Comparison of ENCODE assay signal across 8 cellular contexts in genomic region chr6:135423649-135424128, GRCh38.
DNase-seq lines count a peak whose midpoint lies in the region; ATAC-seq, FAIRE-seq and TF ChIP-seq lines count a peak whose summit lies in the region.

No MANE protein-coding gene starts in this region.

- H3K27me3 Mint-ChIP-seq in central memory CD8-positive, alpha-beta T cell = no peaks in the 10 kb centered on the region

- H3K9ac ChIP-seq in liver (ENCODE audit: low read depth in 1 of 2, low read length in 2 of 2) = peak overlapping the region in 1 of 2 donors; percentile 22

- H3K79me2 ChIP-seq in OCI-LY7 (ENCODE audit: insufficient read depth, low read depth, low read length) = no peaks in the 10 kb centered on the region

- peaks cover 11% of the 10 kb centered on the region for H3K4me1 ChIP-seq in OCI-LY7 (ENCODE audit: insufficient read depth, low read length, poor library complexity, severe bottlenecking)
- no peaks in the 10 kb centered on the region for H3K4me1 ChIP-seq in liver (ENCODE audit: control insufficient read depth in 4 of 4, insufficient read depth in 4 of 4, low read length in 3 of 4)

- 6% methylated on average over 2 of the region's 2 CpGs for WGBS in liver

- H3K9me2 ChIP-seq in OCI-LY7 (ENCODE audit: insufficient read depth, low read length) = no peaks in the 10 kb centered on the region

- TF ChIP-seq CTCF in OCI-LY7 (conservative IDR thresholded peaks at IDR 0.05; ENCODE audit: low read length) (peak; percentile 96), liver (IDR thresholded peaks at IDR 0.05; ENCODE audit: low read depth, low read length, missing input control) (peak; percentile 70)

- peaks cover 3% of the 10 kb centered on the region for H3K36me3 Mint-ChIP-seq in central memory CD8-positive, alpha-beta T cell (ENCODE audit: insufficient read depth)

- no peak overlapping the region for H3K4me3 Mint-ChIP-seq in central memory CD8-positive, alpha-beta T cell

- H4K20me1 ChIP-seq in OCI-LY7 (ENCODE audit: insufficient read depth, low read length) = no peaks in the 10 kb centered on the region

- intact Hi-C loops in OCI-LY7 (cut with micrococcal nuclease; ENCODE audit: unreplicated experiment) = loop anchor here (1.0 to 2.0 kb wide), 3 partner anchors 157 to 278 kb away; no protein-coding TSS in a partner anchor

- H3K27ac ChIP-seq in OCI-LY7 (ENCODE audit: low read depth, low read length, poor library complexity, severe bottlenecking) (peak overlapping the region; percentile 5), liver (ENCODE audit: low read depth in 1 of 2, low read length in 2 of 2) (no peak overlapping the region)

- H3K36me3 ChIP-seq in OCI-LY7 (ENCODE audit: insufficient read depth, low read length) = peaks cover 4% of the 10 kb centered on the region; the same call in 1 of the 2 replicates
- H3K36me3 ChIP-seq in liver (ENCODE audit: control insufficient read depth in 4 of 4, insufficient read depth in 3 of 4, low read depth in 1 of 4, low read length in 3 of 4) = no peaks in the 10 kb centered on the region

- peak; percentile 93 for FAIRE-seq in G401.6 (lab: Jason Lieb, UNC)

- no TSS peak for BruUV-seq in OCI-LY7 (replicated peaks; lab: Mats Ljungman, UMichigan)

- ATAC-seq in GM21367 (IDR thresholded peaks at IDR 0.05; ENCODE audit: unreplicated experiment) (peak; percentile 73), HG03521 (IDR thresholded peaks at IDR 0.05; ENCODE audit: unreplicated experiment) (peak; percentile 70)
- ATAC-seq in central memory CD8-positive, alpha-beta T cell (replicated peaks; ENCODE audit: extremely low read depth, poor library complexity, severe bottlenecking) = peak; percentile 54

- peak; percentile 85 to 88 for TF ChIP-seq RAD21 in liver (IDR thresholded peaks at IDR 0.05)

- CTCF ChIA-PET in OCI-LY7 (lab: Charles Lee; ENCODE audit: unreplicated experiment) = interaction anchor here (1.3 kb wide), 1 partner anchor 279 kb away, joined by 3 read pairs; no protein-coding TSS in a partner anchor

- DNase-seq in OCI-LY7 (ENCODE audit: low spot score) = peak; percentile 77
- no peak for DNase-seq in central memory CD8-positive, alpha-beta T cell (ENCODE audit: low spot score in 2 of 2)
- DNase-seq in activated gamma-delta T cell (lab: John Stamatoyannopoulos, UW) = no peak
- no peak for DNase-seq in T-helper 9 cell

- H3K27ac Mint-ChIP-seq in central memory CD8-positive, alpha-beta T cell (ENCODE audit: low read depth) = no peak overlapping the region

- peak overlapping the region; percentile 36; the same call in 1 of the 2 replicates for H2AFZ ChIP-seq in OCI-LY7 (ENCODE audit: low read length)

- POLR2A ChIA-PET in OCI-LY7 (lab: Charles Lee) = interaction anchor here (0.6 to 2.4 kb wide), 8 partner anchors 14 to 283 kb away, joined by 3 to 9 read pairs (median 6); no protein-coding TSS in a partner anchor

- H3K4me2 ChIP-seq in OCI-LY7 (ENCODE audit: low read length) = no peak overlapping the region

- H3K9me3 Mint-ChIP-seq in central memory CD8-positive, alpha-beta T cell = no peaks in the 10 kb centered on the region

- H3K4me1 Mint-ChIP-seq in central memory CD8-positive, alpha-beta T cell = no peaks in the 10 kb centered on the region

- H3K27me3 ChIP-seq in liver (ENCODE audit: control insufficient read depth in 4 of 4, insufficient read depth in 4 of 4, low read length in 3 of 4) = no peaks in the 10 kb centered on the region

- H3K9me3 ChIP-seq in OCI-LY7 (ENCODE audit: low read length) = no peaks in the 10 kb centered on the region
- H3K9me3 ChIP-seq in liver (ENCODE audit: control insufficient read depth in 4 of 4, low read length in 3 of 4) = no peaks in the 10 kb centered on the region

- H3K4me3 ChIP-seq in OCI-LY7 (ENCODE audit: low read depth, low read length, poor library complexity, severe bottlenecking) = no peak overlapping the region
- no peak overlapping the region for H3K4me3 ChIP-seq in liver (ENCODE audit: low read depth in 1 of 3, low read length in 3 of 3)

TF ChIP-seq in liver, 16 proteins besides CTCF, POLR2A, EP300 and RAD21:
- TF ChIP-seq MAX (IDR thresholded peaks at IDR 0.05) (peak; percentile 57), YY1 (IDR thresholded peaks at IDR 0.05) (no peak), HNF4G (IDR thresholded peaks at IDR 0.05) (no peak), ATF3 (IDR thresholded peaks at IDR 0.05) (no peak), RXRA (IDR thresholded peaks at IDR 0.05) (no peak), FOXA2 (IDR thresholded peaks at IDR 0.05) (no peak), HNF4A (conservative IDR thresholded peaks at IDR 0.05) (no peak)
- TF ChIP-seq, protein P1, sequence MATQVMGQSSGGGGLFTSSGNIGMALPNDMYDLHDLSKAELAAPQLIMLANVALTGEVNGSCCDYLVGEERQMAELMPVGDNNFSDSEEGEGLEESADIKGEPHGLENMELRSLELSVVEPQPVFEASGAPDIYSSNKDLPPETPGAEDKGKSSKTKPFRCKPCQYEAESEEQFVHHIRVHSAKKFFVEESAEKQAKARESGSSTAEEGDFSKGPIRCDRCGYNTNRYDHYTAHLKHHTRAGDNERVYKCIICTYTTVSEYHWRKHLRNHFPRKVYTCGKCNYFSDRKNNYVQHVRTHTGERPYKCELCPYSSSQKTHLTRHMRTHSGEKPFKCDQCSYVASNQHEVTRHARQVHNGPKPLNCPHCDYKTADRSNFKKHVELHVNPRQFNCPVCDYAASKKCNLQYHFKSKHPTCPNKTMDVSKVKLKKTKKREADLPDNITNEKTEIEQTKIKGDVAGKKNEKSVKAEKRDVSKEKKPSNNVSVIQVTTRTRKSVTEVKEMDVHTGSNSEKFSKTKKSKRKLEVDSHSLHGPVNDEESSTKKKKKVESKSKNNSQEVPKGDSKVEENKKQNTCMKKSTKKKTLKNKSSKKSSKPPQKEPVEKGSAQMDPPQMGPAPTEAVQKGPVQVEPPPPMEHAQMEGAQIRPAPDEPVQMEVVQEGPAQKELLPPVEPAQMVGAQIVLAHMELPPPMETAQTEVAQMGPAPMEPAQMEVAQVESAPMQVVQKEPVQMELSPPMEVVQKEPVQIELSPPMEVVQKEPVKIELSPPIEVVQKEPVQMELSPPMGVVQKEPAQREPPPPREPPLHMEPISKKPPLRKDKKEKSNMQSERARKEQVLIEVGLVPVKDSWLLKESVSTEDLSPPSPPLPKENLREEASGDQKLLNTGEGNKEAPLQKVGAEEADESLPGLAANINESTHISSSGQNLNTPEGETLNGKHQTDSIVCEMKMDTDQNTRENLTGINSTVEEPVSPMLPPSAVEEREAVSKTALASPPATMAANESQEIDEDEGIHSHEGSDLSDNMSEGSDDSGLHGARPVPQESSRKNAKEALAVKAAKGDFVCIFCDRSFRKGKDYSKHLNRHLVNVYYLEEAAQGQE (IDR thresholded peaks at IDR 0.05) = peak; percentile 9
